18 cellular contexts compared by ENCODE assay signal in the genomic region with DNA sequence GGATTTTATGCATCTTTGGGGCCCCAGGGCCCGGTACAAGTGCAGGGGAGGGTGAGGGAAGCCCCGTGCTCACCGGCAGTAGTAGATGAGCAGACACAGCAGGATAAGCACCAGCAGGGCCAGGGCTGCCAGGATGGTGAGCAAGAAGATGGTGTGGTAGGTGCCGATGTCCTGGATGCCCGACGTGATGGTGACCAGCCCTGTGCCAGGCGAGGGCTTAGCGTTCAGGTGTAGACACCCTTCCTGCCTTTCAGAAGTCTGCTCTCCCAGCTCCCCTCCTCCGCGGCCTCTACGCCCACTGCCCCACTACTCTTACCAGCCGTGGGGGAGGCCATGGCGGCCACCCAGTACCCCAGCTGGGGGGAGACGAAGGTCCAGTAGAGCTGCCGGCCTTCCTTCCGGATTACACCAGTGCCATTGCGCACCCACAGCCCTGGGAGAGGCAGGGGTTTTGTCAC. TPM values are rescaled to one million over a fixed set of nuclear protein-coding genes. Genes with fewer than 3 reads are reported as not detected.
"Had no signal": no experiment of that assay in that cellular context is flagged by ENCODE, and none has a peak within 500 bp of the region (broad histone marks: within the 10 kb centered on the region; RNA-seq: fewer than 3 reads in every experiment).

No MANE protein-coding gene starts in this region.

- H3K9me3 Mint-ChIP-seq: activated T-helper 1 cell treated with anti-CD3 and anti-CD28 coated beads, Interleukin-12 subunit alpha, Interleukin-12 subunit beta, Interleukin-2, Interleukin-4 antibody, amounts not matched to agents 30 ng/mL and 10 ng/mL and 1 ng/mL, durations not matched to agents 14 hours and 24 hours and 36 hours; dendritic cell treated with granulocyte-macrophage colony-stimulating factor and Interleukin-4, amounts not matched to agents 40 ng/mL and 50 ng/mL, for 4 days; stimulated activated naive CD8-positive, alpha-beta T cell treated with anti-CD3 and anti-CD28 coated beads, Interleukin-15, Interleukin-2, amounts not matched to agents 100 ng/mL and 50 ng/mL, for 24 hours; type B pancreatic cell had no signal

- DNase-seq: activated naive CD4-positive, alpha-beta T cell; anterior cingulate cortex; brain microvascular endothelial cell; effector memory CD4-positive, alpha-beta T cell; foreskin melanocyte; head of caudate nucleus; left colon; lower lobe of right lung; stimulated activated CD4-positive, alpha-beta T cell treated with anti-CD3 and anti-CD28 coated beads, Interleukin-15, amount 100 ng/mL, for 24 hours; stimulated activated CD4-positive, alpha-beta T cell treated with anti-CD3 and anti-CD28 coated beads, Interleukin-4, amount 100 ng/mL, for 1 hour had no signal

- ATAC-seq: activated CD4-positive, CD25-positive, alpha-beta regulatory T cell treated with anti-CD3 and anti-CD28 coated beads, Interleukin-2, amount 50 U/mL, for 24 hours; lower lobe of right lung had no signal

- H3K27ac ChIP-seq: brain microvascular endothelial cell, epithelial cell of prostate, lower lobe of right lung, skin epidermis had no signal

- H3K27me3 Mint-ChIP-seq: type B pancreatic cell had no signal

- H3K4me3 ChIP-seq: lower lobe of right lung had no signal

- H3K4me3 Mint-ChIP-seq: activated T-helper 1 cell treated with anti-CD3 and anti-CD28 coated beads, Interleukin-12 subunit alpha, Interleukin-12 subunit beta, Interleukin-2, Interleukin-4 antibody, amounts not matched to agents 30 ng/mL and 10 ng/mL and 1 ng/mL, durations not matched to agents 14 hours and 24 hours and 36 hours; dendritic cell treated with granulocyte-macrophage colony-stimulating factor and Interleukin-4, amounts not matched to agents 40 ng/mL and 50 ng/mL, for 4 days; stimulated activated naive CD8-positive, alpha-beta T cell treated with anti-CD3 and anti-CD28 coated beads, Interleukin-15, Interleukin-2, amounts not matched to agents 100 ng/mL and 50 ng/mL, for 24 hours had no signal

- H3K27ac Mint-ChIP-seq: activated T-helper 1 cell treated with anti-CD3 and anti-CD28 coated beads, Interleukin-12 subunit alpha, Interleukin-12 subunit beta, Interleukin-2, Interleukin-4 antibody, amounts not matched to agents 30 ng/mL and 10 ng/mL and 1 ng/mL, durations not matched to agents 14 hours and 24 hours and 36 hours; dendritic cell treated with granulocyte-macrophage colony-stimulating factor and Interleukin-4, amounts not matched to agents 40 ng/mL and 50 ng/mL, for 4 days; stimulated activated naive CD8-positive, alpha-beta T cell treated with anti-CD3 and anti-CD28 coated beads, Interleukin-15, Interleukin-2, amounts not matched to agents 100 ng/mL and 50 ng/mL, for 24 hours; type B pancreatic cell had no signal

- H3K9me3 ChIP-seq: lower lobe of right lung had no signal

- H3K27me3 ChIP-seq: brain microvascular endothelial cell had no signal

- H3K4me1 ChIP-seq: lower lobe of right lung had no signal

RNA-seq across cellular contexts. Expression of a gene that starts 47.3 kb away (rescaled TPM):
- total RNA-seq: fibroblast of lung had no signal
- polyA plus RNA-seq: fibroblast of lung had no signal
